ENCODE assay signal across 1 cellular context in genomic region chr19:49189259-49189658, GRCh38.
TF ChIP-seq lines count a peak whose summit lies in the region.

No MANE protein-coding gene starts in this region.

TF ChIP-seq in GM23338, 12 proteins besides CTCF, POLR2A, EP300 and RAD21 (continued from another document):
- TF ChIP-seq ZNF462 (CRISPR knock-in tag; IDR thresholded peaks at IDR 0.05) (no peak), STAT1 (IDR thresholded peaks at IDR 0.05; ENCODE audit: unreplicated experiment) (no peak), ZNF331 (CRISPR knock-in tag; IDR thresholded peaks at IDR 0.05; ENCODE audit: low read depth) (no peak), POLR2AphosphoS5 (IDR thresholded peaks at IDR 0.05; ENCODE audit: low read depth) (no peak), REST (IDR thresholded peaks at IDR 0.05; ENCODE audit: unreplicated experiment) (no peak), EZH2phosphoT487 (IDR thresholded peaks at IDR 0.05; ENCODE audit: unreplicated experiment) (no peak), JUNB (IDR thresholded peaks at IDR 0.05; ENCODE audit: unreplicated experiment) (no peak), ZNF114 (CRISPR knock-in tag; IDR thresholded peaks at IDR 0.05) (no peak), NANOG (IDR thresholded peaks at IDR 0.05; ENCODE audit: borderline replicate concordance) (no peak), ETS1 (IDR thresholded peaks at IDR 0.05) (no peak)
TF ChIP-seq in GM23338: peak in this region for 0.
